ENCODE assay signal across 9 cellular contexts in genomic region chr12:117033382-117034045, GRCh38.
DNase-seq lines count a peak whose midpoint lies in the region; ATAC-seq and TF ChIP-seq lines count a peak whose summit lies in the region.
"Had no signal": no experiment of that assay in that cellular context is flagged by ENCODE, and none has a peak within 500 bp of the region (broad histone marks: within the 10 kb centered on the region; RNA-seq: fewer than 3 reads in every experiment).

No MANE protein-coding gene starts in this region.

- no peak for TF ChIP-seq CTCF in RWPE2 (IDR thresholded peaks at IDR 0.05; ENCODE audit: poor library complexity, severe bottlenecking)
- no peak for TF ChIP-seq CTCF in right atrium auricular region (IDR thresholded peaks at IDR 0.05)

- H3K4me1 ChIP-seq in RWPE2 (ENCODE audit: insufficient read depth, poor library complexity, severe bottlenecking) (no peaks in the 10 kb centered on the region), right atrium auricular region (peaks cover 0 to 32% of the 10 kb centered on the region in 2 donors), skeletal muscle tissue (ENCODE audit: control insufficient read depth in 3 of 3, insufficient read depth in 3 of 3, low read length in 3 of 3) (peaks cover 22 to 27% (median 22%) of the 10 kb centered on the region in 3 donors)

- H3K9ac ChIP-seq in skeletal muscle tissue (ENCODE audit: low read depth in 1 of 3, low read length in 3 of 3) = peak overlapping the region; percentile 4 to 70 (median 51)

- ATAC-seq in RWPE2 (ENCODE audit: low read depth) = no peak
- no peak for ATAC-seq in GM19397 (IDR thresholded peaks at IDR 0.05; ENCODE audit: unreplicated experiment)

- H3K27ac ChIP-seq in RWPE2 (ENCODE audit: poor library complexity, severe bottlenecking) = no peak overlapping the region
- peak overlapping the region; percentile 42 to 73 for H3K27ac ChIP-seq in right atrium auricular region
- H3K27ac ChIP-seq in skeletal muscle tissue (ENCODE audit: low read depth, low read length) = peak overlapping the region; percentile 12

- H3K36me3 ChIP-seq in RWPE2 (ENCODE audit: low read depth) = no peaks in the 10 kb centered on the region
- H3K36me3 ChIP-seq in right atrium auricular region = no peaks in the 10 kb centered on the region
- peaks cover 4 to 10% (median 8%) of the 10 kb centered on the region in 3 donors for H3K36me3 ChIP-seq in skeletal muscle tissue (ENCODE audit: control insufficient read depth in 3 of 3, insufficient read depth in 3 of 3, low read length in 3 of 3)

- H3K27me3 ChIP-seq in RWPE2 (ENCODE audit: insufficient read depth, poor library complexity, severe bottlenecking) (peaks cover 13% of the 10 kb centered on the region), right atrium auricular region (no peaks in the 10 kb centered on the region), skeletal muscle tissue (ENCODE audit: control insufficient read depth in 3 of 3, insufficient read depth in 3 of 3, low read length in 3 of 3) (peaks cover 8 to 35% (median 24%) of the 10 kb centered on the region in 3 donors)

- H3K9me3 ChIP-seq in RWPE2 (ENCODE audit: severe bottlenecking) (no peaks in the 10 kb centered on the region), right atrium auricular region (no peaks in the 10 kb centered on the region), skeletal muscle tissue (ENCODE audit: control insufficient read depth in 3 of 3, low read length in 3 of 3) (no peaks in the 10 kb centered on the region)

- DNase-seq in NCI-H2227 treated with DMSO at 0.1 percent for 48 hours (lab: John Stamatoyannopoulos, UW) (peak; percentile 55), NCI-H2227 (lab: John Stamatoyannopoulos, UW; ENCODE audit: unreplicated experiment) (no peak), RWPE2 (ENCODE audit: low spot score) (peak; percentile 31), right atrium auricular region (ENCODE audit: low spot score) (no peak), globus pallidus (ENCODE audit: low spot score) (no peak)
- DNase-seq in stimulated activated CD4-positive, alpha-beta T cell treated with anti-CD3 and anti-CD28 coated beads, Interleukin-4, amount 100 ng/mL, for 4 hours = no peak
- DNase-seq: EL had no signal

- no peak overlapping the region for H3K4me3 ChIP-seq in RWPE2 (ENCODE audit: severe bottlenecking)
- H3K4me3 ChIP-seq in right atrium auricular region = no peak overlapping the region
- peak overlapping the region in 2 of 3 donors; percentile 34 to 37 for H3K4me3 ChIP-seq in skeletal muscle tissue (ENCODE audit: low read length in 3 of 3)

Comparison
In these comparisons a context has a peak if more than half of its experiments do, and no peak if none do; other contexts are left out.
1. DNase-seq: peak in NCI-H2227 treated with DMSO at 0.1 percent for 48 hours (single experiment) and RWPE2 (single experiment); none in NCI-H2227 (single experiment), right atrium auricular region (single experiment), stimulated activated CD4-positive, alpha-beta T cell treated with anti-CD3 and anti-CD28 coated beads, Interleukin-4, amount 100 ng/mL, for 4 hours (0 of 2) and globus pallidus (single experiment).
2. H3K4me3 ChIP-seq: peak in skeletal muscle tissue (2 of 3); none in RWPE2 (single experiment) and right atrium auricular region (0 of 2).